ENCODE assay signal across 8 cellular contexts in genomic region chr6:121242386-121242785, GRCh38.
"Had no signal": no experiment of that assay in that cellular context is flagged by ENCODE, and none has a peak within 500 bp of the region (broad histone marks: within the 10 kb centered on the region; RNA-seq: fewer than 3 reads in every experiment).

No MANE protein-coding gene starts in this region.

- FAIRE-seq: HTR-8/SVneo had no signal

- H3K4me3 ChIP-seq: GM23338, HAP-1 had no signal

- H2AFZ ChIP-seq: GM23338 had no signal

- H3K4me2 ChIP-seq: GM23338, KMS-11 had no signal

- H3K36me3 ChIP-seq: HAP-1 had no signal

- DNase-seq: H7, HFFc6, KBM-7 had no signal

- H3K9ac ChIP-seq: KMS-11 had no signal

- H3K27ac ChIP-seq: KMS-11 had no signal

- ATAC-seq: GM23338, HCT116 had no signal

- H3K9me3 ChIP-seq: HAP-1 had no signal

- H3K4me1 ChIP-seq: HAP-1 had no signal
